ENCODE assay signal across 8 cellular contexts in the genomic region with DNA sequence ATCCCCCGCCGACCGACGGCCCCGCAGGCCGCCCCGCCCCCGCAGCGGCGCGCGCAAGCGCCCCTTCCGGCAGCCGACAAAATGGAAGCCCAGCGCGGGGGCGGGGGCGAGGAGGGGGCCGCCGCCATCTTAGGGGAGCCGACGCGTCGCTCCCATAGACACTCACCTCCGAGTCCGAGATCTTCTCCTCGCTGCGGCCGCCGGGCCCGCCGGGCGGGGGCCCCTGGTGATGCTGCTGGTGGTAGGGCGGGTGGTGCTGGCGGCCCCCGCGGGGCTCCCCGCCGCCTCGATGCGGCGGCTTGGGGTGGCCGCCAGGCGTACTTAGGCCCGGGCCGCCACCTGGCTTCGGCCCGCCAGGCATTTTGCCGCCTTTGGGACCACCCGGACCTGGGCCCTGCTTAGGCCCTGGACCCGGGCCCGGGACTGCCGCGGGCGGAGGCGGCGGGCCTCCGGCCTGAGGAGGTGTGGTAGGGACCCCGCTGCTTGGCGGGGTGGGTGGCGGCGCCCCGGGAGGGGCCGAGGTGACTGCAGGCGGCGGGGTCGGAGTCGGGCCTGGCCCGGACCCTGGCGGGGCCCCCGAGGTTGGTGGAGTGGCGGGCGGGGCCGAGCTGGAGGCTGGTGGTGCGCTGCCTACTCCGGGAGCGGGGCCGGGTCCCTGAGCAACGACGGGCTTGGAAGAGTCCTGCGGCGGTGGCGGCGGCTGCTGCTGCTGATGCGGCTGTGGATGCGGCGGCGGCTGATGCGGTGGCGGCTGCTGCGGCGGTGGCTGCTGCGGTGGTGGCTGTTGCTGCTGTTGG. TPM values are rescaled to one million over a fixed set of nuclear protein-coding genes. Genes with fewer than 3 reads are reported as not detected.
DNase-seq lines count a peak whose midpoint lies in the region; ATAC-seq and TF ChIP-seq lines count a peak whose summit lies in the region.

No MANE protein-coding gene starts in this region.

- peak in 3 of 4 experiments; percentile 42 to 50 (median 47) for TF ChIP-seq CTCF in gastroesophageal sphincter (IDR thresholded peaks at IDR 0.05)

- H3F3A ChIP-seq in GM23248 (ENCODE audit: insufficient read depth) = peaks cover 45% of the 10 kb centered on the region

- H3K9me3 ChIP-seq in GM23248 (ENCODE audit: low read depth) (no peaks in the 10 kb centered on the region), SJSA1 (replicated peaks) (no peaks in the 10 kb centered on the region), gastroesophageal sphincter (no peaks in the 10 kb centered on the region)

- no peak for TF ChIP-seq POLR2A in gastroesophageal sphincter (IDR thresholded peaks at IDR 0.05)

- peaks cover 57% of the 10 kb centered on the region for H3K79me2 ChIP-seq in GM23248 (ENCODE audit: insufficient read depth)

- peak; percentile 76 for DNase-seq in DMS153 (lab: John Stamatoyannopoulos, UW)
- peak; percentile 94 for DNase-seq in GM23248
- peak; percentile 75 for DNase-seq in M059J (ENCODE audit: low read depth)
- DNase-seq in SJSA1 (ENCODE audit: low read depth in 1 of 2, low spot score in 2 of 2) = peak; percentile 79 to 84
- DNase-seq in activated naive CD4-positive, alpha-beta T cell treated with Interleukin-2 at 50 U/mL for 16 hours = peak; percentile 91
- peak in 54 of 56 donors; percentile 13 to 88 (median 64) for DNase-seq in nucleus accumbens (lab: John Stamatoyannopoulos, UW)
- DNase-seq in substantia nigra (lab: John Stamatoyannopoulos, UW) = peak in 47 of 49 donors; percentile 16 to 87 (median 65)

- H3K4me1 ChIP-seq in GM23248 (ENCODE audit: insufficient read depth) (peaks cover 18% of the 10 kb centered on the region), SJSA1 (replicated peaks) (peaks cover 37% of the 10 kb centered on the region), gastroesophageal sphincter (peaks cover 0 to 50% (median 28%) of the 10 kb centered on the region in 3 donors)

- H3K36me3 ChIP-seq in GM23248 (ENCODE audit: low read depth) (peaks cover 45% of the 10 kb centered on the region), SJSA1 (peaks cover 56% of the 10 kb centered on the region), gastroesophageal sphincter (peaks cover 4 to 42% of the 10 kb centered on the region in 2 donors)

- no peak overlapping the region for H2AFZ ChIP-seq in GM23248

- WGBS in GM23248 (ENCODE audit: low coverage in 1 of 2, low lambda C conversion rate in 2 of 2, missing lambda C conversion rate in 2 of 2), 2 experiments = 1% methylated on average over 31 to 55 of the region's 94 CpGs
- WGBS in gastroesophageal sphincter (ENCODE audit: low coverage in 1 of 2), 2 donors = no CpG with 5 or more reads among the region's 94 CpGs

- ATAC-seq in gastroesophageal sphincter = peak; percentile 75

- H4K20me1 ChIP-seq in GM23248 (ENCODE audit: insufficient read depth) = peaks cover 41% of the 10 kb centered on the region

- H3K4me2 ChIP-seq in GM23248 (ENCODE audit: unreplicated experiment) = peak overlapping the region; percentile 100

- H3K4me3 ChIP-seq in GM23248 (peak overlapping the region; percentile 91), SJSA1 (peak overlapping the region; percentile 92), gastroesophageal sphincter (peak overlapping the region; percentile 88 to 100)

- in situ Hi-C loops in GM23248 (cut with MboI) = no loop called here

- peak overlapping the region; percentile 86 for H3K27ac ChIP-seq in GM23248
- peak overlapping the region; percentile 94 for H3K27ac ChIP-seq in SJSA1
- H3K27ac ChIP-seq in gastroesophageal sphincter = peak overlapping the region; percentile 97 to 100 (median 100)
- peak overlapping the region; percentile 95 for H3K27ac ChIP-seq in substantia nigra (ENCODE audit: low read depth, low read length, poor library complexity, severe bottlenecking)

- H3K9ac ChIP-seq in GM23248 = peak overlapping the region; percentile 100

- no peak for TF ChIP-seq EP300 in gastroesophageal sphincter (IDR thresholded peaks at IDR 0.05)

- H3K9me2 ChIP-seq in GM23248 (ENCODE audit: insufficient read depth) = no peaks in the 10 kb centered on the region

- H3K27me3 ChIP-seq in GM23248 (replicated peaks; ENCODE audit: insufficient read depth) (no peaks in the 10 kb centered on the region), SJSA1 (replicated peaks) (no peaks in the 10 kb centered on the region), gastroesophageal sphincter (no peaks in the 10 kb centered on the region)

RNA-seq across cellular contexts. Expression of gene SFPQ, which starts 0.7 kb away (rescaled TPM):
- 104 and 129 TPM in 2 replicates for total RNA-seq in GM23248 (2014; rRNA removed; shearing (Covaris generic))
- polyA plus RNA-seq in GM23248 (2016; fragmentation: Nextera tagmentation; extraction: Ambion mirVana) = 52.3 and 60.5 TPM in 2 replicates
- total RNA-seq in M059J (2014; rRNA removed; shearing (Covaris generic)) = 110 and 196 TPM in 2 replicates
- total RNA-seq in SJSA1 (2014; rRNA removed; shearing (Covaris generic)) = 361 and 371 TPM in 2 replicates
- 100 to 1,000 TPM in 2 of 4 donors, 10 to 100 TPM in 2; 86.4 to 239 (median 146) TPM for total RNA-seq in gastroesophageal sphincter

Comparison
In these comparisons a context has a peak if more than half of its experiments do, and no peak if none do; other contexts are left out.
1. Peak in every context shown above with its lines: DNase-seq, ATAC-seq, H3K4me3 ChIP-seq and H3K27ac ChIP-seq.